In the genomic region with DNA sequence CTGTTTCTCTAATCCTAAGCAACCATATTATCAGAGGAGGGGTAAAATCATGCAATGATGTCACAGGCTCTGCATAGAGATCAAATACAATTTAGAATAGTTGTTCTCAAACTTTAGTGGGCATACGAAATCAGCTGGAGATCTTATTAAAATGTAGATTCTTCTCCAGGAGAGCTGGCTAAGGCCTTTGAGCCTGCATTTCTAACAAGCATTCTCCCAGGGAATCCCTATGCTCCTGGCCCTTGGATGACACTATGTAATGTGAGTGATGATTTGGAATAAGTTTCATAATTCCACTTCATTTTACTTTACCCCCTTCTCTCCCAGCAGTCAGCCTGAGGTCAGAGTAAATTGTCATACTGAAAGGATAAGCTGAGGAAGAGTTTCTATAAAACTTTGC, we compare ENCODE assay signal across 28 cellular contexts.
DNase-seq lines count a peak whose midpoint lies in the region; ATAC-seq lines count a peak whose summit lies in the region.
"Had no signal": no experiment of that assay in that cellular context is flagged by ENCODE, and none has a peak within 500 bp of the region (broad histone marks: within the 10 kb centered on the region; RNA-seq: fewer than 3 reads in every experiment).

No MANE protein-coding gene starts in this region.

- H3K36me3 Mint-ChIP-seq in activated naive CD8-positive, alpha-beta T cell: peaks cover 24% of the 10 kb centered on the region
- peaks cover 43% of the 10 kb centered on the region for H3K36me3 Mint-ChIP-seq in activated naive CD8-positive, alpha-beta T cell treated with anti-CD3 and anti-CD28 coated beads for 36 hours
- H3K36me3 Mint-ChIP-seq in activated CD4-positive, alpha-beta memory T cell treated with anti-CD3 and anti-CD28 coated beads, Interleukin-2, amount 10 ng/mL, durations not matched to agents 7 days and 5 days (ENCODE audit: low read depth): peaks cover 54% of the 10 kb centered on the region

- peaks cover 11% of the 10 kb centered on the region for H3K9me3 Mint-ChIP-seq in activated naive CD8-positive, alpha-beta T cell (ENCODE audit: low read depth)
- H3K9me3 Mint-ChIP-seq in activated naive CD8-positive, alpha-beta T cell treated with anti-CD3 and anti-CD28 coated beads for 36 hours: peaks cover 29% of the 10 kb centered on the region
- peaks cover 28% of the 10 kb centered on the region for H3K9me3 Mint-ChIP-seq in activated CD4-positive, alpha-beta memory T cell treated with anti-CD3 and anti-CD28 coated beads, Interleukin-2, amount 10 ng/mL, durations not matched to agents 7 days and 5 days

- H3K4me3 Mint-ChIP-seq in activated naive CD8-positive, alpha-beta T cell: no peak overlapping the region
- H3K4me3 Mint-ChIP-seq in activated naive CD8-positive, alpha-beta T cell treated with anti-CD3 and anti-CD28 coated beads for 36 hours: no peak overlapping the region
- no peak overlapping the region for H3K4me3 Mint-ChIP-seq in activated CD4-positive, alpha-beta memory T cell treated with anti-CD3 and anti-CD28 coated beads, Interleukin-2, amount 10 ng/mL, durations not matched to agents 7 days and 5 days
- H3K4me3 Mint-ChIP-seq: activated naive CD4-positive, alpha-beta T cell treated with anti-CD3 and anti-CD28 coated beads, Interleukin-2, amount 50 U/mL, for 24 hours; dendritic cell treated with granulocyte-macrophage colony-stimulating factor and Interleukin-4, amounts not matched to agents 40 ng/mL and 50 ng/mL, for 4 days had no signal

- no peak for DNase-seq in activated naive CD8-positive, alpha-beta T cell treated with anti-CD3 and anti-CD28 coated beads for 36 hours
- no peak for DNase-seq in activated CD4-positive, alpha-beta memory T cell treated with anti-CD3 and anti-CD28 coated beads, Interleukin-2, amount 10 ng/mL, durations not matched to agents 7 days and 5 days
- DNase-seq in iPS-NIHi11 (ENCODE audit: low spot score): peak; percentile 27
- DNase-seq in COLO829 (ENCODE audit: low spot score): no peak
- DNase-seq: activated CD4-positive, alpha-beta T cell treated with anti-CD3 and anti-CD28 coated beads for 1 hour; caudate nucleus; COR-L47; DMS79; esophagus squamous epithelium; hippocampal formation; KBM-7; left ventricle myocardium superior; MG63; NCI-H146; NCI-H2107; NCI-H446; NCI-H82; RPMI8226; stimulated activated naive CD8-positive, alpha-beta T cell treated with anti-CD3 and anti-CD28 coated beads, Interleukin-15, amount 100 ng/mL, for 72 hours; T-helper 1 cell; thyroid gland had no signal

- no peak for ATAC-seq in HG02840 (IDR thresholded peaks at IDR 0.05; ENCODE audit: low FRiP score, unreplicated experiment)
- no peak for ATAC-seq in GM18498 (IDR thresholded peaks at IDR 0.05; ENCODE audit: unreplicated experiment)
- ATAC-seq in HG03378 (IDR thresholded peaks at IDR 0.05; ENCODE audit: unreplicated experiment): no peak
- ATAC-seq: gastroesophageal sphincter; left ventricle myocardium superior; stimulated activated naive CD8-positive, alpha-beta T cell treated with anti-CD3 and anti-CD28 coated beads, Interleukin-15, amount 100 ng/mL, for 72 hours had no signal

- H3K27ac Mint-ChIP-seq in activated naive CD8-positive, alpha-beta T cell: peak overlapping the region; percentile 46
- no peak overlapping the region for H3K27ac Mint-ChIP-seq in activated naive CD8-positive, alpha-beta T cell treated with anti-CD3 and anti-CD28 coated beads for 36 hours
- H3K27ac Mint-ChIP-seq in activated CD4-positive, alpha-beta memory T cell treated with anti-CD3 and anti-CD28 coated beads, Interleukin-2, amount 10 ng/mL, durations not matched to agents 7 days and 5 days: peak overlapping the region; percentile 84
- H3K27ac Mint-ChIP-seq: dendritic cell treated with granulocyte-macrophage colony-stimulating factor and Interleukin-4, amounts not matched to agents 40 ng/mL and 50 ng/mL, for 4 days had no signal

- H3K4me1 Mint-ChIP-seq in activated naive CD8-positive, alpha-beta T cell (ENCODE audit: low read depth): peaks cover 44% of the 10 kb centered on the region
- peaks cover 40% of the 10 kb centered on the region for H3K4me1 Mint-ChIP-seq in activated naive CD8-positive, alpha-beta T cell treated with anti-CD3 and anti-CD28 coated beads for 36 hours
- peaks cover 69% of the 10 kb centered on the region for H3K4me1 Mint-ChIP-seq in activated CD4-positive, alpha-beta memory T cell treated with anti-CD3 and anti-CD28 coated beads, Interleukin-2, amount 10 ng/mL, durations not matched to agents 7 days and 5 days

- CTCF ChIA-PET in activated CD4-positive, alpha-beta memory T cell treated with anti-CD3 and anti-CD28 coated beads, Interleukin-2, amount 10 ng/mL, durations not matched to agents 7 days and 5 days (lab: Charles Lee): interaction anchor here (0.7 to 1.3 kb wide), 3 partner anchors 45 to 288 kb away, joined by 3 read pairs; a partner anchor contains a TSS

- POLR2A ChIA-PET in activated CD4-positive, alpha-beta memory T cell treated with anti-CD3 and anti-CD28 coated beads, Interleukin-2, amount 10 ng/mL, durations not matched to agents 7 days and 5 days (lab: Charles Lee): interaction anchor here (0.6 to 1.7 kb wide), 7 partner anchors 25 to 288 kb away, joined by 3 to 9 read pairs (median 4); a partner anchor contains a TSS

- no peaks in the 10 kb centered on the region for H3K27me3 Mint-ChIP-seq in activated naive CD8-positive, alpha-beta T cell
- H3K27me3 Mint-ChIP-seq in activated naive CD8-positive, alpha-beta T cell treated with anti-CD3 and anti-CD28 coated beads for 36 hours: no peaks in the 10 kb centered on the region
- no peaks in the 10 kb centered on the region for H3K27me3 Mint-ChIP-seq in activated CD4-positive, alpha-beta memory T cell treated with anti-CD3 and anti-CD28 coated beads, Interleukin-2, amount 10 ng/mL, durations not matched to agents 7 days and 5 days
- H3K27me3 Mint-ChIP-seq: activated naive CD4-positive, alpha-beta T cell treated with anti-CD3 and anti-CD28 coated beads, Interleukin-2, amount 50 U/mL, for 24 hours; dendritic cell treated with granulocyte-macrophage colony-stimulating factor and Interleukin-4, amounts not matched to agents 40 ng/mL and 50 ng/mL, for 4 days; stimulated activated naive CD8-positive, alpha-beta T cell treated with anti-CD3 and anti-CD28 coated beads, Interleukin-15, amount 100 ng/mL, for 72 hours had no signal
